ENCODE assay signal across 21 cellular contexts in genomic region chr20:3311623-3312022, GRCh38.
"Had no signal": no experiment of that assay in that cellular context is flagged by ENCODE, and none has a peak within 500 bp of the region (broad histone marks: within the 10 kb centered on the region; RNA-seq: fewer than 3 reads in every experiment).

No MANE protein-coding gene starts in this region.

- H3K27ac ChIP-seq: brain microvascular endothelial cell, coronary artery had no signal

- H3K4me3 Mint-ChIP-seq: activated naive CD4-positive, alpha-beta T cell treated with anti-CD3 and anti-CD28 coated beads, Interleukin-2, amount 10 ng/mL, durations not matched to agents 7 days and 5 days; activated naive CD8-positive, alpha-beta T cell treated with anti-CD3 and anti-CD28 coated beads, Interleukin-2, amount 50 U/mL, for 24 hours; activated T-cell treated with anti-CD3 and anti-CD28 coated beads, Interleukin-2, amount 50 U/mL, for 4 hours; central memory CD8-positive, alpha-beta T cell; mesothelial cell of epicardium; stimulated activated naive CD8-positive, alpha-beta T cell treated with anti-CD3 and anti-CD28 coated beads, Interleukin-15, amount 100 ng/mL, for 72 hours had no signal

- H3K27me3 ChIP-seq: brain microvascular endothelial cell, testis, upper lobe of right lung had no signal

- H3K9me3 Mint-ChIP-seq: activated naive CD4-positive, alpha-beta T cell treated with anti-CD3 and anti-CD28 coated beads, Interleukin-2, amount 10 ng/mL, durations not matched to agents 7 days and 5 days; activated naive CD8-positive, alpha-beta T cell treated with anti-CD3 and anti-CD28 coated beads, Interleukin-2, amount 50 U/mL, for 24 hours; activated T-cell treated with anti-CD3 and anti-CD28 coated beads, Interleukin-2, amount 50 U/mL, for 4 hours; central memory CD8-positive, alpha-beta T cell; stimulated activated naive CD8-positive, alpha-beta T cell treated with anti-CD3 and anti-CD28 coated beads, Interleukin-15, amount 100 ng/mL, for 72 hours had no signal

- DNase-seq: activated CD4-positive, alpha-beta T cell treated with anti-CD3 and anti-CD28 coated beads, Interleukin-2, amount 50 U/mL, for 1 hour; activated CD4-positive, CD25-positive, alpha-beta regulatory T cell treated with anti-CD3 and anti-CD28 coated beads, Interleukin-2, amount 50 U/mL, for 72 hours; activated CD8-positive, alpha-beta memory T cell treated with anti-CD3 and anti-CD28 coated beads, Interleukin-2, amount 50 U/mL, for 4 hours; activated naive CD4-positive, alpha-beta T cell treated with anti-CD3 and anti-CD28 coated beads, Interleukin-2, amount 10 ng/mL, durations not matched to agents 7 days and 5 days; activated naive CD8-positive, alpha-beta T cell treated with anti-CD3 and anti-CD28 coated beads, Interleukin-2, amount 50 U/mL, for 24 hours; activated T-cell treated with anti-CD3 and anti-CD28 coated beads, Interleukin-2, amount 50 U/mL, for 4 hours; anterior cingulate cortex; brain microvascular endothelial cell; left colon; stimulated activated CD4-positive, alpha-beta T cell treated with anti-CD3 and anti-CD28 coated beads, Interleukin-15, amount 100 ng/mL, for 24 hours; stimulated activated CD4-positive, alpha-beta T cell treated with anti-CD3 and anti-CD28 coated beads, Interleukin-2, amount 100 ng/mL, for 48 hours; stimulated activated naive CD8-positive, alpha-beta T cell treated with anti-CD3 and anti-CD28 coated beads, Interleukin-15, amount 100 ng/mL, for 72 hours; testis; upper lobe of right lung had no signal

- H3K27me3 Mint-ChIP-seq: activated naive CD8-positive, alpha-beta T cell treated with anti-CD3 and anti-CD28 coated beads, Interleukin-2, amount 50 U/mL, for 24 hours; central memory CD8-positive, alpha-beta T cell; stimulated activated naive CD8-positive, alpha-beta T cell treated with anti-CD3 and anti-CD28 coated beads, Interleukin-15, amount 100 ng/mL, for 72 hours had no signal

- ATAC-seq: activated naive CD8-positive, alpha-beta T cell treated with anti-CD3 and anti-CD28 coated beads, Interleukin-2, amount 50 U/mL, for 24 hours; activated T-cell treated with anti-CD3 and anti-CD28 coated beads, Interleukin-2, amount 50 U/mL, for 4 hours; left colon; stimulated activated naive CD8-positive, alpha-beta T cell treated with anti-CD3 and anti-CD28 coated beads, Interleukin-15, amount 100 ng/mL, for 72 hours; upper lobe of right lung had no signal

- H3K36me3 Mint-ChIP-seq: activated naive CD4-positive, alpha-beta T cell treated with anti-CD3 and anti-CD28 coated beads, Interleukin-2, amount 10 ng/mL, durations not matched to agents 7 days and 5 days had no signal

- FAIRE-seq: endometrium had no signal

- H3K9me3 ChIP-seq: testis, upper lobe of right lung had no signal

- H3K27ac Mint-ChIP-seq: activated naive CD4-positive, alpha-beta T cell treated with anti-CD3 and anti-CD28 coated beads, Interleukin-2, amount 10 ng/mL, durations not matched to agents 7 days and 5 days; activated naive CD8-positive, alpha-beta T cell treated with anti-CD3 and anti-CD28 coated beads, Interleukin-2, amount 50 U/mL, for 24 hours; mesothelial cell of epicardium; stimulated activated naive CD8-positive, alpha-beta T cell treated with anti-CD3 and anti-CD28 coated beads, Interleukin-15, amount 100 ng/mL, for 72 hours had no signal

- H3K4me3 ChIP-seq: coronary artery, lung, SK-N-MC, skin epidermis, testis, upper lobe of right lung had no signal

- H3K4me1 Mint-ChIP-seq: activated naive CD4-positive, alpha-beta T cell treated with anti-CD3 and anti-CD28 coated beads, Interleukin-2, amount 10 ng/mL, durations not matched to agents 7 days and 5 days; activated naive CD8-positive, alpha-beta T cell treated with anti-CD3 and anti-CD28 coated beads, Interleukin-2, amount 50 U/mL, for 24 hours; stimulated activated naive CD8-positive, alpha-beta T cell treated with anti-CD3 and anti-CD28 coated beads, Interleukin-15, amount 100 ng/mL, for 72 hours had no signal
